19 cellular contexts compared by ENCODE assay signal in the genomic region with DNA sequence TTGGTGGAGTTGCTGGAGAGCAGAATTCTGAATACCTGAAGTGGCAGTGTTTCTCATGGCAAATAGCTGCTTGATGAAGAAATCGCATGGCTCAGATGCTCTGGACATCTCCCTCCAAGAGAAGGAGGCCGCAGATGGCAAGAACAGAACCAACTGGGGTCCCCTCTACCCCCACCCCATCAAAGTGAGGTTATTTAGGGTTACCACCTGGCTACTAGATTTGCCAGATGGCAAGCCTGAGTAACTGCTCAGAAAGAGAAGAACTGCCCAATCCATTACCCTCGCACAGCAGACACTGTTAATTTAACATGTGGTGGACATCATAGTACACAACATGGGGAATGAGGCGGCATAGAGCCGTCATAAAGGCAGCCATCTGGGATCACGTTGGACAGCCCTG. TPM values are rescaled to one million over a fixed set of nuclear protein-coding genes. Genes with fewer than 3 reads are reported as not detected.
"Had no signal": no experiment of that assay in that cellular context is flagged by ENCODE, and none has a peak within 500 bp of the region (broad histone marks: within the 10 kb centered on the region; RNA-seq: fewer than 3 reads in every experiment).

No MANE protein-coding gene starts in this region.

- H3K4me2 ChIP-seq: smooth muscle cell had no signal

- H3K27me3 ChIP-seq: colonic mucosa, esophagus squamous epithelium, foreskin keratinocyte, pancreas had no signal

- DNase-seq: colonic mucosa; dermis blood vessel endothelial cell; esophagus squamous epithelium; foreskin keratinocyte; kidney; left colon; left ventricle myocardium superior; mesendoderm; naive thymus-derived CD4-positive, alpha-beta T cell; nucleus accumbens; pancreas; right cardiac atrium; stimulated activated CD4-positive, alpha-beta T cell treated with anti-CD3 and anti-CD28 coated beads, Interleukin-2, amount 100 ng/mL, for 48 hours; stimulated activated naive CD4-positive, alpha-beta T cell treated with Interleukin-2 at 50 U/mL for 16 hours had no signal

- H3K27ac ChIP-seq: colonic mucosa, esophagus squamous epithelium, foreskin keratinocyte, pancreas had no signal

- H3K27me3 Mint-ChIP-seq: type B pancreatic cell had no signal

- ATAC-seq: left colon; left ventricle myocardium superior; naive thymus-derived CD4-positive, alpha-beta T cell; pancreas had no signal

- H3K36me3 Mint-ChIP-seq: naive thymus-derived CD4-positive, alpha-beta T cell; type B pancreatic cell had no signal

- H3K9me3 Mint-ChIP-seq: neural crest cell, type B pancreatic cell had no signal

- H3K4me1 ChIP-seq: colonic mucosa, pancreas had no signal

- H3K4me3 Mint-ChIP-seq: naive thymus-derived CD4-positive, alpha-beta T cell; neural crest cell; type B pancreatic cell had no signal

- H3K9me3 ChIP-seq: colonic mucosa, esophagus squamous epithelium, pancreas had no signal

- H3K4me3 ChIP-seq: colonic mucosa, esophagus squamous epithelium, pancreas, smooth muscle cell had no signal

- H3K27ac Mint-ChIP-seq: progenitor cell of endocrine pancreas, type B pancreatic cell had no signal

- H3K36me3 ChIP-seq: colonic mucosa, esophagus squamous epithelium, pancreas had no signal

RNA-seq across cellular contexts. Expression of a gene that starts 30.5 kb away (rescaled TPM):
- total RNA-seq: foreskin keratinocyte, lung microvascular endothelial cell, neural crest cell, smooth muscle cell had no signal
- polyA plus RNA-seq: foreskin keratinocyte, smooth muscle cell had no signal
